ENCODE assay signal across 1 cellular context in genomic region chr18:650428-650858, GRCh38.
A peak's percentile ranks its signal among the peaks of the same experiment; 100 is the strongest.
TF ChIP-seq lines count a peak whose summit lies in the region.

No MANE protein-coding gene starts in this region.

TF ChIP-seq in K562, 482 proteins besides CTCF, POLR2A, EP300 and RAD21 (continued from another document and continues in another):
- TF ChIP-seq HMBOX1 (IDR thresholded peaks at IDR 0.05) (peak; percentile 94), ZNF436 (CRISPR knock-in tag; IDR thresholded peaks at IDR 0.05) (no peak), UBTF (IDR thresholded peaks at IDR 0.05; ENCODE audit: borderline replicate concordance in 1 of 2, low read depth in 2 of 2, low read length in 2 of 2) (no peak), HMG20B (CRISPR knock-in tag; IDR thresholded peaks at IDR 0.05) (no peak), FOXM1 (IDR thresholded peaks at IDR 0.05; ENCODE audit: low read depth) (peak; percentile 12; the same call in 1 of the 2 replicates), FOXM1 (CRISPR knock-in tag; IDR thresholded peaks at IDR 0.05; ENCODE audit: low read depth) (no peak), RHOXF2B (CRISPR knock-in tag; conservative IDR thresholded peaks at IDR 0.05) (no peak), CREB5 (CRISPR knock-in tag; IDR thresholded peaks at IDR 0.05) (no peak), ZNF561 (CRISPR knock-in tag; conservative IDR thresholded peaks at IDR 0.05) (no peak), ZNF695 (CRISPR knock-in tag; IDR thresholded peaks at IDR 0.05) (no peak), NCOA6 (IDR thresholded peaks at IDR 0.05) (no peak), BCOR (IDR thresholded peaks at IDR 0.05) (peak; percentile 75; the same call in 1 of the 2 replicates), NKRF (IDR thresholded peaks at IDR 0.05; ENCODE audit: borderline replicate concordance) (no peak), PCBP2 (IDR thresholded peaks at IDR 0.05; ENCODE audit: low read depth, low read length, poor library complexity, severe bottlenecking) (no peak), ZNF324 (CRISPR knock-in tag; IDR thresholded peaks at IDR 0.05) (no peak), MYC (IDR thresholded peaks at IDR 0.05; ENCODE audit: low read depth, low read length) (no peak), MYC (CRISPR knock-in tag; IDR thresholded peaks at IDR 0.05; ENCODE audit: borderline replicate concordance, low read depth) (no peak), ZNF239 (CRISPR knock-in tag; IDR thresholded peaks at IDR 0.05) (0 out of 2 replicates have a peak, but pooled peaks have one; percentile 10), ZNF217 (CRISPR knock-in tag; IDR thresholded peaks at IDR 0.05) (no peak), ARID1B (IDR thresholded peaks at IDR 0.05) (peak; percentile 78), POLR2AphosphoS2 (IDR thresholded peaks at IDR 0.05; ENCODE audit: low read length) (no peak), ZNF609 (CRISPR knock-in tag; IDR thresholded peaks at IDR 0.05; ENCODE audit: borderline replicate concordance) (no peak), SAP30 (IDR thresholded peaks at IDR 0.05; ENCODE audit: borderline replicate concordance, insufficient read depth, low read depth, low read length, poor library complexity, severe bottlenecking) (no peak), CTBP1 (IDR thresholded peaks at IDR 0.05; ENCODE audit: borderline replicate concordance) (peak; percentile 94), ZNF740 (CRISPR knock-in tag; IDR thresholded peaks at IDR 0.05) (no peak), ZNF740 (tag; IDR thresholded peaks at IDR 0.05) (no peak), KDM1A (IDR thresholded peaks at IDR 0.05) (peak; percentile 19 to 48; a peak in 2 of 4 replicates), PHF21A (IDR thresholded peaks at IDR 0.05; ENCODE audit: borderline replicate concordance, low read depth) (no peak), CEBPZ (IDR thresholded peaks at IDR 0.05; ENCODE audit: borderline replicate concordance, low read depth, low read length) (no peak), ATF1 (CRISPR knock-in tag; IDR thresholded peaks at IDR 0.05) (no peak), ATF1 (tag; IDR thresholded peaks at IDR 0.05) (peak; percentile 39; the same call in 1 of the 2 replicates), ZFP30 (CRISPR knock-in tag; IDR thresholded peaks at IDR 0.05; ENCODE audit: borderline replicate concordance) (no peak), FOXK1 (CRISPR knock-in tag; IDR thresholded peaks at IDR 0.05; ENCODE audit: borderline replicate concordance) (no peak), SRSF3 (IDR thresholded peaks at IDR 0.05; ENCODE audit: insufficient read depth, low read length) (no peak), HNRNPK (IDR thresholded peaks at IDR 0.05; ENCODE audit: low read depth, low read length, poor library complexity, severe bottlenecking) (no peak), DLX4 (CRISPR knock-in tag; IDR thresholded peaks at IDR 0.05) (no peak), E2F1 (CRISPR knock-in tag; IDR thresholded peaks at IDR 0.05) (no peak), MEF2A (IDR thresholded peaks at IDR 0.05; ENCODE audit: control insufficient read depth, low read depth, low read length) (no peak), ZNF584 (CRISPR knock-in tag; IDR thresholded peaks at IDR 0.05; ENCODE audit: low read depth) (0 out of 2 replicates have a peak, but pooled peaks have one; percentile 36), FOXO4 (CRISPR knock-in tag; IDR thresholded peaks at IDR 0.05) (no peak)
